8 cellular contexts compared by ENCODE assay signal in genomic region chr4:48483006-48483776, GRCh38. TPM values are rescaled to one million over a fixed set of nuclear protein-coding genes. Genes with fewer than 3 reads are reported as not detected.
DNase-seq lines count a peak whose midpoint lies in the region; ATAC-seq and TF ChIP-seq lines count a peak whose summit lies in the region.

TSS of gene SLC10A4 (plus strand) at chr4:48483343. CDS start at chr4:48483562, 219 bp downstream.

- H3K4me1 ChIP-seq in SJSA1 (replicated peaks) = 0 out of 2 replicates have a peak, but pooled peaks cover 4% of the 10 kb centered on the region

- H3K9me3 ChIP-seq in SJSA1 (replicated peaks) = no peaks in the 10 kb centered on the region

- H3K27me3 Mint-ChIP-seq in effector memory CD8-positive, alpha-beta T cell = peaks cover 52 to 62% of the 10 kb centered on the region in 2 donors
- H3K27me3 Mint-ChIP-seq in progenitor cell of endocrine pancreas = peaks cover 55% of the 10 kb centered on the region

- peak within 1 kb of the TSS; percentile 68 to 72 for H3K4me3 Mint-ChIP-seq in effector memory CD8-positive, alpha-beta T cell
- peak within 1 kb of the TSS; percentile 73 for H3K4me3 Mint-ChIP-seq in progenitor cell of endocrine pancreas (ENCODE audit: low read depth)

- H3K36me3 ChIP-seq in SJSA1 = no peaks in the 10 kb centered on the region

- peaks cover 8% of the 10 kb centered on the region; the same call in 1 of the 2 replicates for H3K27me3 ChIP-seq in SJSA1 (replicated peaks)

- peak; percentile 57 for ATAC-seq in GM18909 (IDR thresholded peaks at IDR 0.05; ENCODE audit: poor library complexity, unreplicated experiment)
- ATAC-seq in effector memory CD8-positive, alpha-beta T cell (replicated peaks) = peak; percentile 57
- ATAC-seq in GM19397 (IDR thresholded peaks at IDR 0.05; ENCODE audit: unreplicated experiment) = no peak
- no peak for ATAC-seq in HG03520 (IDR thresholded peaks at IDR 0.05; ENCODE audit: unreplicated experiment)

- TF ChIP-seq CTCF in AG04449 (IDR thresholded peaks at IDR 0.05; ENCODE audit: insufficient read depth, low read length, missing control alignments) = no peak
- no peak for TF ChIP-seq CTCF in progenitor cell of endocrine pancreas (IDR thresholded peaks at IDR 0.05; ENCODE audit: unreplicated experiment)

- peaks cover 3% of the 10 kb centered on the region for H3K36me3 Mint-ChIP-seq in effector memory CD8-positive, alpha-beta T cell (ENCODE audit: insufficient read depth)
- H3K36me3 Mint-ChIP-seq in progenitor cell of endocrine pancreas (ENCODE audit: insufficient read depth) = no peaks in the 10 kb centered on the region

- no peaks in the 10 kb centered on the region for H3K9me3 Mint-ChIP-seq in effector memory CD8-positive, alpha-beta T cell
- H3K9me3 Mint-ChIP-seq in progenitor cell of endocrine pancreas (ENCODE audit: low read depth) = no peaks in the 10 kb centered on the region

- H3K4me1 Mint-ChIP-seq in effector memory CD8-positive, alpha-beta T cell (ENCODE audit: low read depth in 2 of 2) = peaks cover 6 to 11% of the 10 kb centered on the region in 2 donors
- no peaks in the 10 kb centered on the region for H3K4me1 Mint-ChIP-seq in progenitor cell of endocrine pancreas (ENCODE audit: low read depth)

- H3K4me3 ChIP-seq in AG04449 (ENCODE audit: low read depth, low read length) (peak within 1 kb of the TSS; percentile 6), SJSA1 (peak within 1 kb of the TSS; percentile 40)

- H3K27ac Mint-ChIP-seq in effector memory CD8-positive, alpha-beta T cell = no peak within 1 kb of the TSS
- peak within 1 kb of the TSS; percentile 87 for H3K27ac Mint-ChIP-seq in progenitor cell of endocrine pancreas

- CTCF ChIA-PET in AG04449 (lab: Yijun Ruan, JAX) = no interaction called here

- DNase-seq in AG04449 (ENCODE audit: low read depth, low spot score) = no peak
- DNase-seq in SJSA1 (ENCODE audit: low read depth in 1 of 2, low spot score in 2 of 2) = no peak
- no peak for DNase-seq in effector memory CD8-positive, alpha-beta T cell
- peak; percentile 32 for DNase-seq in progenitor cell of endocrine pancreas (ENCODE audit: low spot score, unreplicated experiment)
- DNase-seq in effector CD4-positive, alpha-beta T cell = no peak

- H3K27ac ChIP-seq in SJSA1 = no peak within 1 kb of the TSS

- POLR2A ChIA-PET in AG04449 (lab: Yijun Ruan, JAX) = no interaction called here

RNA-seq across cellular contexts. Expression of gene SLC10A4, which starts in this region (rescaled TPM):
- total RNA-seq in SJSA1 (2014; rRNA removed; shearing (Covaris generic)) = not detected in 2 replicates
- total RNA-seq in progenitor cell of endocrine pancreas = 2.5 and 2.7 TPM in 2 replicates

Comparison
In these comparisons a context has a peak if more than half of its experiments do, and no peak if none do; other contexts are left out.
1. ATAC-seq: peak in GM18909 (single experiment) and effector memory CD8-positive, alpha-beta T cell (single experiment); none in GM19397 (single experiment) and HG03520 (single experiment).